ENCODE assay signal across 1 cellular context in the genomic region with DNA sequence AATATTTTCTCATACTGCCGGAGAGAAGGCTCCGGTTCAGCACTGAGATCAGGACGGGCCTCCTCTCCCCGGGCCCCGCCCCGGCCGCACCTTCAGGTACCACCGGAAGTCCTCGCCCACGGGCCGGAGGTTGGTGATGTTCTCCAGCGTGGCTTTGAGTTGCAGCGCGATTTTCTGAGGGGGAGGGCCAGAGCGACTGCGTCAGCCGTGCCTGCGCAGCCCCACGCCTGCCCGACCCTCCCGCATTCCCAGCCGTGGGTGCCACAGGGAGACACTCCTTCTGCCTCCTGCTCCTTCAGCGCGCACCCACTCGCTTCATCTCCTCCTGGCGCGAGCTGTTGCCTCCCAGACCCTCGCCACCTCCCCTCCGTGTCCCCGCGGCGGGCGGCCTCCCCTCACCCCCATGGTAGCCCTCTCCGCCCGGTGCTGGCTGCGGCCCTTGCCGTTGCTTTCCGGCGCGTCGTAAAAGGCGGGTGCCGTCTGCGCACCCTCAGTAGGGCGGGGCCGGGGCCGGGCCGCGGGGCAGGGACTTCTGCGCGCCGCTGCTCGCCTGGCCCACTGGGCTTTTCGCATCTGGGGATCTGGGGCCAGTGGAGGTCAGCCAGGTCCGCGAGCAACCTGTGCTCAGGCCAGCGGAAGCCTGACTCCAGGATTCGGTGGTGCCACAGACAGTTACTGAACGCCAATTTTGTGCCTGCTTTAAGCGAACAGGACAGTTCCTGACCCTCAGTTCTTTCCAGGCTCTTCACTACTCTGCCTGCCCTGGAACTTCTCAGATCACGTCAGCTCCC.
TF ChIP-seq lines count a peak whose summit lies in the region.

Gene CZIB, minus strand, starts transcription at position 464 of the 791 bp plus-strand sequence. Its CDS starts 59 bp downstream, at position 405.

TF ChIP-seq in WTC11, 78 proteins besides CTCF, POLR2A, EP300 and RAD21 (continued from another document and continues in another):
- TF ChIP-seq, protein P1, sequence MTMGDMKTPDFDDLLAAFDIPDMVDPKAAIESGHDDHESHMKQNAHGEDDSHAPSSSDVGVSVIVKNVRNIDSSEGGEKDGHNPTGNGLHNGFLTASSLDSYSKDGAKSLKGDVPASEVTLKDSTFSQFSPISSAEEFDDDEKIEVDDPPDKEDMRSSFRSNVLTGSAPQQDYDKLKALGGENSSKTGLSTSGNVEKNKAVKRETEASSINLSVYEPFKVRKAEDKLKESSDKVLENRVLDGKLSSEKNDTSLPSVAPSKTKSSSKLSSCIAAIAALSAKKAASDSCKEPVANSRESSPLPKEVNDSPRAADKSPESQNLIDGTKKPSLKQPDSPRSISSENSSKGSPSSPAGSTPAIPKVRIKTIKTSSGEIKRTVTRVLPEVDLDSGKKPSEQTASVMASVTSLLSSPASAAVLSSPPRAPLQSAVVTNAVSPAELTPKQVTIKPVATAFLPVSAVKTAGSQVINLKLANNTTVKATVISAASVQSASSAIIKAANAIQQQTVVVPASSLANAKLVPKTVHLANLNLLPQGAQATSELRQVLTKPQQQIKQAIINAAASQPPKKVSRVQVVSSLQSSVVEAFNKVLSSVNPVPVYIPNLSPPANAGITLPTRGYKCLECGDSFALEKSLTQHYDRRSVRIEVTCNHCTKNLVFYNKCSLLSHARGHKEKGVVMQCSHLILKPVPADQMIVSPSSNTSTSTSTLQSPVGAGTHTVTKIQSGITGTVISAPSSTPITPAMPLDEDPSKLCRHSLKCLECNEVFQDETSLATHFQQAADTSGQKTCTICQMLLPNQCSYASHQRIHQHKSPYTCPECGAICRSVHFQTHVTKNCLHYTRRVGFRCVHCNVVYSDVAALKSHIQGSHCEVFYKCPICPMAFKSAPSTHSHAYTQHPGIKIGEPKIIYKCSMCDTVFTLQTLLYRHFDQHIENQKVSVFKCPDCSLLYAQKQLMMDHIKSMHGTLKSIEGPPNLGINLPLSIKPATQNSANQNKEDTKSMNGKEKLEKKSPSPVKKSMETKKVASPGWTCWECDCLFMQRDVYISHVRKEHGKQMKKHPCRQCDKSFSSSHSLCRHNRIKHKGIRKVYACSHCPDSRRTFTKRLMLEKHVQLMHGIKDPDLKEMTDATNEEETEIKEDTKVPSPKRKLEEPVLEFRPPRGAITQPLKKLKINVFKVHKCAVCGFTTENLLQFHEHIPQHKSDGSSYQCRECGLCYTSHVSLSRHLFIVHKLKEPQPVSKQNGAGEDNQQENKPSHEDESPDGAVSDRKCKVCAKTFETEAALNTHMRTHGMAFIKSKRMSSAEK (CRISPR knock-in tag; IDR thresholded peaks at IDR 0.05; ENCODE audit: borderline replicate concordance) = no peak
- TF ChIP-seq NR3C1 (CRISPR knock-in tag; conservative IDR thresholded peaks at IDR 0.05; ENCODE audit: low read depth) (no peak), ZNF512 (CRISPR knock-in tag; IDR thresholded peaks at IDR 0.05; ENCODE audit: borderline replicate concordance) (no peak), E2F1 (CRISPR knock-in tag; IDR thresholded peaks at IDR 0.05) (no peak), ZNF121 (CRISPR knock-in tag; IDR thresholded peaks at IDR 0.05) (0 out of 2 replicates have a peak, but pooled peaks have one; percentile 22), HMGXB4 (CRISPR knock-in tag; IDR thresholded peaks at IDR 0.05) (peak; percentile 82; the same call in 1 of the 2 replicates), FOXP1 (CRISPR knock-in tag; IDR thresholded peaks at IDR 0.05; ENCODE audit: borderline replicate concordance) (peak; percentile 96), STAT6 (CRISPR knock-in tag; conservative IDR thresholded peaks at IDR 0.05; ENCODE audit: low read depth) (no peak), PRDM15 (CRISPR knock-in tag; IDR thresholded peaks at IDR 0.05) (peak; percentile 39; the same call in 1 of the 2 replicates), ARID4B (CRISPR knock-in tag; IDR thresholded peaks at IDR 0.05; ENCODE audit: borderline replicate concordance) (peak; percentile 76; the same call in 1 of the 2 replicates), EMX1 (CRISPR knock-in tag; IDR thresholded peaks at IDR 0.05) (no peak), ZNF396 (CRISPR knock-in tag; IDR thresholded peaks at IDR 0.05; ENCODE audit: borderline replicate concordance) (no peak), ATF1 (CRISPR knock-in tag; IDR thresholded peaks at IDR 0.05) (no peak), ZNF219 (CRISPR knock-in tag; IDR thresholded peaks at IDR 0.05; ENCODE audit: borderline replicate concordance) (no peak), ZNF416 (CRISPR knock-in tag; IDR thresholded peaks at IDR 0.05) (peak; percentile 53; the same call in 1 of the 2 replicates), NR1H2 (CRISPR knock-in tag; IDR thresholded peaks at IDR 0.05) (no peak), SMAD3 (CRISPR knock-in tag; IDR thresholded peaks at IDR 0.05; ENCODE audit: borderline replicate concordance) (0 out of 2 replicates have a peak, but pooled peaks have one; percentile 51)
- TF ChIP-seq, protein P2, sequence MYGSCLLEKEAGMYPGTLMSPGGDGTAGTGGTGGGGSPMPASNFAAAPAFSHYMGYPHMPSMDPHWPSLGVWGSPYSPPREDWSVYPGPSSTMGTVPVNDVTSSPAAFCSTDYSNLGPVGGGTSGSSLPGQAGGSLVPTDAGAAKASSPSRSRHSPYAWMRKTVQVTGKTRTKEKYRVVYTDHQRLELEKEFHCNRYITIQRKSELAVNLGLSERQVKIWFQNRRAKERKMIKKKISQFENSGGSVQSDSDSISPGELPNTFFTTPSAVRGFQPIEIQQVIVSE (CRISPR knock-in tag; IDR thresholded peaks at IDR 0.05; ENCODE audit: borderline replicate concordance) = no peak
- TF ChIP-seq, protein P3, sequence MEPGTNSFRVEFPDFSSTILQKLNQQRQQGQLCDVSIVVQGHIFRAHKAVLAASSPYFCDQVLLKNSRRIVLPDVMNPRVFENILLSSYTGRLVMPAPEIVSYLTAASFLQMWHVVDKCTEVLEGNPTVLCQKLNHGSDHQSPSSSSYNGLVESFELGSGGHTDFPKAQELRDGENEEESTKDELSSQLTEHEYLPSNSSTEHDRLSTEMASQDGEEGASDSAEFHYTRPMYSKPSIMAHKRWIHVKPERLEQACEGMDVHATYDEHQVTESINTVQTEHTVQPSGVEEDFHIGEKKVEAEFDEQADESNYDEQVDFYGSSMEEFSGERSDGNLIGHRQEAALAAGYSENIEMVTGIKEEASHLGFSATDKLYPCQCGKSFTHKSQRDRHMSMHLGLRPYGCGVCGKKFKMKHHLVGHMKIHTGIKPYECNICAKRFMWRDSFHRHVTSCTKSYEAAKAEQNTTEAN (CRISPR knock-in tag; IDR thresholded peaks at IDR 0.05) = peak; percentile 85
- TF ChIP-seq, protein P4, sequence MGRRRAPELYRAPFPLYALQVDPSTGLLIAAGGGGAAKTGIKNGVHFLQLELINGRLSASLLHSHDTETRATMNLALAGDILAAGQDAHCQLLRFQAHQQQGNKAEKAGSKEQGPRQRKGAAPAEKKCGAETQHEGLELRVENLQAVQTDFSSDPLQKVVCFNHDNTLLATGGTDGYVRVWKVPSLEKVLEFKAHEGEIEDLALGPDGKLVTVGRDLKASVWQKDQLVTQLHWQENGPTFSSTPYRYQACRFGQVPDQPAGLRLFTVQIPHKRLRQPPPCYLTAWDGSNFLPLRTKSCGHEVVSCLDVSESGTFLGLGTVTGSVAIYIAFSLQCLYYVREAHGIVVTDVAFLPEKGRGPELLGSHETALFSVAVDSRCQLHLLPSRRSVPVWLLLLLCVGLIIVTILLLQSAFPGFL (CRISPR knock-in tag; IDR thresholded peaks at IDR 0.05; ENCODE audit: borderline replicate concordance) = no peak
